8 cellular contexts compared by ENCODE assay signal in the genomic region with DNA sequence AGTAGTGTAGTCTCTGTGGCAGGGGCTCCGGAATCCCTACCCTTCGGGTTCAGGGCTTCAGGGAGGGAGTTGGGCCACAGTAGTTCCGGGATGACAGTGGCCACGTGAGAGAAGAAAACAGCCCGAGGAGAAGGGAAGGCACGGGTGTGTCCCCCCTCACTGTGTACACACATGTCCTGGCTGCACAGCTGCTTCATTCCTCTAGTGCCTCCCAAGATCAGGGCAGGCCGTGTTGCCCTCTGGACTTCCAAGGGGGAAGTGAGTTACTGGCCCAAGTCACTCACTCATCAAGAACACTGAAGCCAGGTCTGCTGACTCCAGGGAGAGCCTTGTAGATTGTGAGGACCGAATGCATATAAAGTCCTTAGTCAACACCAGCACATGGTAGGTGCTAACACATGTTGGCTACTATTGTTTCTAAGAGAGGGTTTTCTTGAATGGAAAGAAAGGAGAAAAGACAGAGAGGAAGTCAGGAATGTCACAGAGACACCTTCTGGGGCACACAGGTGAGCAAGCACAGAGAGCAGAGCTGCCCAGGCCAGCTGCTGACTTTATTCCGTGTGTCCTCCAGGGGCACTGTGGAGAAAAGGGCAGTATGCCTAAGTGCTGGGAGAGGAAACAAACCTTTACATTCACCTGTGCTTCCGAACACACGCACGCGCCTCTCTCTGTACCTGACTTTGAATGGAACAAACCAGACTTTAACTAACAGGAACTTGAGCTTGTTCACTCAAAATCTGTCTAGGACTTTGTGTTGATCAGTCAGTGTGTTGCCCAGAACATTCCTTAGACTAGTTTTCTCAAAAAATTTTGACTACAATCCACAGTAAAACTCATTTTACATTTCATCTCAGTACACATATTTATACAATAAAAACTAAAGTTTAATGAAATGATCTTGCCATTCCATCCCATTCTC.
DNase-seq lines count a peak whose midpoint lies in the region; ATAC-seq, FAIRE-seq and TF ChIP-seq lines count a peak whose summit lies in the region.

No MANE protein-coding gene starts in this region.

- peaks cover 2% of the 10 kb centered on the region for H3K27me3 ChIP-seq in mucosa of stomach (ENCODE audit: control insufficient read depth, insufficient read depth, low read length)

- DNase-seq in D721Med (ENCODE audit: insufficient read length, low spot score), result no peak
- no peak for DNase-seq in NB4 (ENCODE audit: low read depth)
- DNase-seq in choroid plexus epithelial cell (ENCODE audit: low read depth), result no peak
- no peak for DNase-seq in activated naive CD4-positive, alpha-beta T cell treated with Interleukin-2 at 50 U/mL for 16 hours
- no peak for DNase-seq in GM19239 (ENCODE audit: insufficient read length, low spot score)
- no peak for DNase-seq in nucleus accumbens (lab: John Stamatoyannopoulos, UW)

- no peak overlapping the region for H3K4me3 ChIP-seq in NB4 (ENCODE audit: low read depth, low read length)
- H3K4me3 ChIP-seq in choroid plexus epithelial cell (ENCODE audit: low read depth, low read length), result no peak overlapping the region
- no peak overlapping the region for H3K4me3 ChIP-seq in mucosa of stomach (ENCODE audit: low read length)

- TF ChIP-seq CTCF in D721Med (IDR thresholded peaks at IDR 0.05; ENCODE audit: insufficient read depth, missing control alignments) (peak; percentile 35), NB4 (IDR thresholded peaks at IDR 0.05; ENCODE audit: low read depth, low read length) (peak; percentile 23), choroid plexus epithelial cell (conservative IDR thresholded peaks at IDR 0.05; ENCODE audit: low read depth, low read length) (peak; percentile 59)

- H3K4me1 ChIP-seq in mucosa of stomach (ENCODE audit: control insufficient read depth, insufficient read depth, low read length), result peaks cover 26% of the 10 kb centered on the region

- peak; percentile 73 for FAIRE-seq in D721Med (lab: Jason Lieb, UNC)
- no peak for FAIRE-seq in GM19239 (lab: Jason Lieb, UNC)

- no peak for ATAC-seq in GM21576 (IDR thresholded peaks at IDR 0.05; ENCODE audit: unreplicated experiment)

- peaks cover 6% of the 10 kb centered on the region for H3K36me3 ChIP-seq in mucosa of stomach (ENCODE audit: control insufficient read depth, insufficient read depth, low read length)

- no peak for TF ChIP-seq POLR2A in NB4 (IDR thresholded peaks at IDR 0.05; ENCODE audit: extremely low read depth, insufficient read length)

- peak overlapping the region; percentile 30 for H3K9ac ChIP-seq in mucosa of stomach (ENCODE audit: low read length)

- no peaks in the 10 kb centered on the region for H3K9me3 ChIP-seq in mucosa of stomach (ENCODE audit: control insufficient read depth, low read length)
